ENCODE assay signal across 26 cellular contexts in the genomic region with DNA sequence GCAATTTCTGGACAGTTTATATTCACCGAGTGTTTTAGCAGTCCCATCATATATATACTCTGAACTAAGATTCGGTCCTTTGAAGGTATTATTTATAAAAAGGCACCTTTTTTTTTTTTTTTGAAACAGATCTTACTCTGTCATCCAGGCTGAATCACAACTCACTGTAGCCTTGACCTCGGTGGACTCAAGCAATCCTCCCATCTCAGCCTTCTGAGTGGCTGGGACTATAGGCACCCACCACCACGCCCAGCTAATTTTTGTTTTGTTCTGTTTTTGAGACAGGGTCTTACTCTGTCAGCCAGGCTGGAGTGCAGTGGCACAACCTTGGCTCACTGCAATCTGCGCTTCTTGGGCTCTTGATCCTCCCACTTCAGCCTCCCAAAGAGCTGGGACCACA. TPM values are rescaled to one million over a fixed set of nuclear protein-coding genes. Genes with fewer than 3 reads are reported as not detected.
DNase-seq lines count a peak whose midpoint lies in the region; ATAC-seq and TF ChIP-seq lines count a peak whose summit lies in the region.
"Had no signal": no experiment of that assay in that cellular context is flagged by ENCODE, and none has a peak within 500 bp of the region (broad histone marks: within the 10 kb centered on the region; RNA-seq: fewer than 3 reads in every experiment).

No MANE protein-coding gene starts in this region.

- H3K27me3 ChIP-seq in adrenal gland, result no peaks in the 10 kb centered on the region
- H3K27me3 ChIP-seq in mesendoderm (ENCODE audit: insufficient read depth, low read length, poor library complexity), result no peaks in the 10 kb centered on the region
- H3K27me3 ChIP-seq: BE2C, BLaER1 had no signal

- DNase-seq in adrenal gland, result peak in 5 of 7 donors; percentile 39 to 71 (median 60)
- no peak for DNase-seq in effector memory CD8-positive, alpha-beta T cell
- DNase-seq in mesendoderm, result no peak
- DNase-seq in natural killer cell treated with Interleukin-12 subunit alpha and Interleukin-12 subunit beta and Interleukin-15 and Interleukin-18, amount 100 ng/mL, for 72 hours (ENCODE audit: low spot score), result no peak
- no peak for DNase-seq in SK-N-DZ (ENCODE audit: low spot score)
- DNase-seq: 8988T; ACHN; BE2C; C1 segment of cervical spinal cord; CD4-positive, alpha-beta memory T cell; CD4-positive, CD25-positive, alpha-beta regulatory T cell; CD8-positive, alpha-beta memory T cell; COR-L47; DMS 273 treated with DMSO at 0.1 percent for 48 hours; DMS153; DMS53; DMS79; DND-41; EL; GDM1 had no signal

- no peaks in the 10 kb centered on the region for H3K9me3 ChIP-seq in HEK293 (ENCODE audit: control insufficient read depth, insufficient read depth, low read depth, low read length)
- no peaks in the 10 kb centered on the region for H3K9me3 ChIP-seq in adrenal gland (replicated peaks in 1 of 3)
- H3K9me3 ChIP-seq: BE2C, BLaER1 had no signal

- H3K18ac ChIP-seq in mesendoderm (ENCODE audit: low read length), result no peak overlapping the region

- no peaks in the 10 kb centered on the region; a peak in 1 of 3 replicates for H3K36me3 ChIP-seq in HEK293 (ENCODE audit: control insufficient read depth in 2 of 2, insufficient read depth in 1 of 2, low read length in 2 of 2)
- H3K36me3 ChIP-seq in adrenal gland (replicated peaks in 1 of 2), result no peaks in the 10 kb centered on the region
- H3K36me3 ChIP-seq in mesendoderm (ENCODE audit: control insufficient read depth, insufficient read depth, low read length), result no peaks in the 10 kb centered on the region
- H3K36me3 ChIP-seq: BE2C had no signal

- H3K27ac ChIP-seq in HEK293 (ENCODE audit: extremely low read depth, low read depth, low read length), result no peak overlapping the region
- H3K27ac ChIP-seq in adrenal gland, result peak overlapping the region in 1 of 5 donors; percentile 4
- no peak overlapping the region for H3K27ac ChIP-seq in mesendoderm (ENCODE audit: low read depth, low read length)
- H3K27ac ChIP-seq: BLaER1 had no signal

- no peak overlapping the region for H3K4ac ChIP-seq in mesendoderm (ENCODE audit: low read depth, low read length)

- no peak overlapping the region for H2BK15ac ChIP-seq in mesendoderm (replicated peaks; ENCODE audit: low read depth)

- H3K9me3 Mint-ChIP-seq in effector memory CD8-positive, alpha-beta T cell, result no peaks in the 10 kb centered on the region
- no peaks in the 10 kb centered on the region for H3K9me3 Mint-ChIP-seq in natural killer cell treated with Interleukin-12 subunit alpha and Interleukin-12 subunit beta and Interleukin-15 and Interleukin-18, amount 100 ng/mL, for 72 hours
- H3K9me3 Mint-ChIP-seq: CD14-positive monocyte; CD4-positive, alpha-beta memory T cell; CD4-positive, CD25-positive, alpha-beta regulatory T cell; CD8-positive, alpha-beta memory T cell had no signal

- peaks cover 9 to 10% of the 10 kb centered on the region in 2 donors for H3K4me1 Mint-ChIP-seq in effector memory CD8-positive, alpha-beta T cell (ENCODE audit: low read depth in 2 of 2)
- H3K4me1 Mint-ChIP-seq in natural killer cell treated with Interleukin-12 subunit alpha and Interleukin-12 subunit beta and Interleukin-15 and Interleukin-18, amount 100 ng/mL, for 72 hours (ENCODE audit: low read depth in 2 of 2), result peaks cover 12 to 14% of the 10 kb centered on the region in 2 donors
- H3K4me1 Mint-ChIP-seq: CD14-positive monocyte had no signal

- H3K36me3 Mint-ChIP-seq in effector memory CD8-positive, alpha-beta T cell (ENCODE audit: insufficient read depth), result peaks cover 10% of the 10 kb centered on the region
- H3K36me3 Mint-ChIP-seq in natural killer cell treated with Interleukin-12 subunit alpha and Interleukin-12 subunit beta and Interleukin-15 and Interleukin-18, amount 100 ng/mL, for 72 hours, result peaks cover 4% of the 10 kb centered on the region

- no peak overlapping the region for H3K56ac ChIP-seq in mesendoderm (ENCODE audit: low read length)

- intact Hi-C loops in adrenal gland (cut with DNase I), result no loop called here

- H4K5ac ChIP-seq in mesendoderm (ENCODE audit: low read length), result no peak overlapping the region

- POLR2A ChIA-PET in HEK293 (lab: Yijun Ruan, JAX), result no interaction called here

- H3K9ac ChIP-seq in mesendoderm (ENCODE audit: low read length), result no peak overlapping the region
- H3K9ac ChIP-seq: BLaER1 had no signal

- WGBS in adrenal gland, 4 donors, result 54 to 61% (median 59%) methylated on average over 5 of the region's 5 CpGs
- no CpG with 5 or more reads among the region's 5 CpGs for WGBS in mesendoderm (ENCODE audit: extremely low coverage, insufficient coverage, low lambda C conversion rate)

- no peak for ATAC-seq in effector memory CD8-positive, alpha-beta T cell (replicated peaks)
- no peak for ATAC-seq in HG02798 (IDR thresholded peaks at IDR 0.05; ENCODE audit: poor library complexity, unreplicated experiment)
- no peak for ATAC-seq in natural killer cell treated with Interleukin-12 subunit alpha and Interleukin-12 subunit beta and Interleukin-15 and Interleukin-18, amount 100 ng/mL, for 72 hours
- ATAC-seq in GM18519 (IDR thresholded peaks at IDR 0.05; ENCODE audit: low FRiP score, unreplicated experiment), result no peak
- ATAC-seq: GM12878 had no signal

- H3K4me3 ChIP-seq in HEK293 (ENCODE audit: low read depth, low read length) (no peak overlapping the region), adrenal gland (no peak overlapping the region), mesendoderm (ENCODE audit: low read length) (no peak overlapping the region)
- H3K4me3 ChIP-seq: BLaER1, GM12878 had no signal

- TF ChIP-seq POLR2A in adrenal gland (IDR thresholded peaks at IDR 0.05), result no peak

- no peak overlapping the region for H3K4me2 ChIP-seq in mesendoderm (ENCODE audit: low read length)
- H3K4me2 ChIP-seq: BLaER1 had no signal

- no peak for TF ChIP-seq CTCF in HEK293 (tag by site-specific recombination; IDR thresholded peaks at IDR 0.05)
- TF ChIP-seq CTCF in adrenal gland (IDR thresholded peaks at IDR 0.05), result no peak

- no peak overlapping the region for H4K8ac ChIP-seq in mesendoderm (ENCODE audit: low read depth, low read length)

- CTCF ChIA-PET in HEK293 (lab: Yijun Ruan, JAX), result interaction anchor here (0.6 kb wide), 1 partner anchor 41 kb away, joined by 4 read pairs; no protein-coding TSS in a partner anchor

- peak overlapping the region; percentile 44 to 84 for H3K27ac Mint-ChIP-seq in effector memory CD8-positive, alpha-beta T cell
- H3K27ac Mint-ChIP-seq in natural killer cell treated with Interleukin-12 subunit alpha and Interleukin-12 subunit beta and Interleukin-15 and Interleukin-18, amount 100 ng/mL, for 72 hours, result no peak overlapping the region
- H3K27ac Mint-ChIP-seq: CD4-positive, CD25-positive, alpha-beta regulatory T cell had no signal

- no peak overlapping the region for H2AK5ac ChIP-seq in mesendoderm (ENCODE audit: low read length)

- peaks cover 1% of the 10 kb centered on the region for H3K79me1 ChIP-seq in mesendoderm (ENCODE audit: low read length)

- peak overlapping the region; percentile 45 for H2BK120ac ChIP-seq in mesendoderm (ENCODE audit: low read depth, low read length)

- H3K27me3 Mint-ChIP-seq in effector memory CD8-positive, alpha-beta T cell, result no peaks in the 10 kb centered on the region
- no peaks in the 10 kb centered on the region for H3K27me3 Mint-ChIP-seq in natural killer cell treated with Interleukin-12 subunit alpha and Interleukin-12 subunit beta and Interleukin-15 and Interleukin-18, amount 100 ng/mL, for 72 hours
- H3K27me3 Mint-ChIP-seq: CD4-positive, alpha-beta memory T cell; CD4-positive, CD25-positive, alpha-beta regulatory T cell; CD8-positive, alpha-beta memory T cell had no signal

- H3K79me2 ChIP-seq in mesendoderm (ENCODE audit: control insufficient read depth, insufficient read depth, low read length), result no peaks in the 10 kb centered on the region

- no peak overlapping the region for H2BK5ac ChIP-seq in mesendoderm (ENCODE audit: low read length)

- no peak overlapping the region for H3K23ac ChIP-seq in mesendoderm (ENCODE audit: low read length)

- no peak overlapping the region for H3K4me3 Mint-ChIP-seq in effector memory CD8-positive, alpha-beta T cell
- no peak overlapping the region for H3K4me3 Mint-ChIP-seq in natural killer cell treated with Interleukin-12 subunit alpha and Interleukin-12 subunit beta and Interleukin-15 and Interleukin-18, amount 100 ng/mL, for 72 hours
- H3K4me3 Mint-ChIP-seq: CD14-positive monocyte; CD4-positive, alpha-beta memory T cell; CD4-positive, CD25-positive, alpha-beta regulatory T cell; CD8-positive, alpha-beta memory T cell had no signal

- peaks cover 8% of the 10 kb centered on the region for H3K4me1 ChIP-seq in HEK293 (ENCODE audit: control insufficient read depth, insufficient read depth, low read length)
- H3K4me1 ChIP-seq in adrenal gland (replicated peaks in 1 of 2), result peaks cover 0 to 39% of the 10 kb centered on the region in 2 donors
- H3K4me1 ChIP-seq in mesendoderm (ENCODE audit: control insufficient read depth, low read depth, low read length), result peaks cover 4% of the 10 kb centered on the region

TF ChIP-seq in HEK293, 187 proteins besides CTCF, POLR2A, EP300 and RAD21:
- TF ChIP-seq ZBTB17 (tag by site-specific recombination; IDR thresholded peaks at IDR 0.05) (0 out of 2 replicates have a peak, but pooled peaks have one; percentile 12), KLF16 (tag by site-specific recombination; IDR thresholded peaks at IDR 0.05) (no peak)

RNA-seq across cellular contexts. Expression of a gene that starts 52.1 kb away (rescaled TPM):
- 10 to 100 TPM; 12.9 to 41.0 (median 22.6) TPM for total RNA-seq in adrenal gland
- 10 to 100 TPM in 2 of 3 donors, 1 to 10 TPM in 1; 7.4 to 16.5 (median 11.4) TPM for polyA plus RNA-seq in adrenal gland
- polyA plus RNA-seq in mesendoderm (2013, experiment 1 of 2), result 21.2 TPM
- polyA plus RNA-seq in mesendoderm (2013, experiment 2 of 2), result 21.0 TPM
- total RNA-seq in natural killer cell treated with Interleukin-12 subunit alpha and Interleukin-12 subunit beta and Interleukin-15 and Interleukin-18, amount 100 ng/mL, for 72 hours, result 10 to 100 TPM; 25.2 to 31.4 TPM
- polyA plus RNA-seq in SK-N-DZ (2014; cell fraction: cytosol; rRNA removed), result 6.2 and 6.3 TPM in 2 replicates
- 4.2 and 8.3 TPM in 2 replicates for polyA plus RNA-seq in SK-N-DZ (2014; cell fraction: nucleus; rRNA removed)

Comparison
In these comparisons a context has a peak if more than half of its experiments do, and no peak if none do; other contexts are left out.
1. DNase-seq: peak in adrenal gland (5 of 7); none in effector memory CD8-positive, alpha-beta T cell (0 of 3), mesendoderm (single experiment), natural killer cell treated with Interleukin-12 subunit alpha and Interleukin-12 subunit beta and Interleukin-15 and Interleukin-18, amount 100 ng/mL, for 72 hours (single experiment) and SK-N-DZ (single experiment).
2. H3K27ac Mint-ChIP-seq: peak in effector memory CD8-positive, alpha-beta T cell (2 of 2); none in natural killer cell treated with Interleukin-12 subunit alpha and Interleukin-12 subunit beta and Interleukin-15 and Interleukin-18, amount 100 ng/mL, for 72 hours (0 of 2).